Comparison of ENCODE assay signal across 9 cellular contexts in the genomic region with DNA sequence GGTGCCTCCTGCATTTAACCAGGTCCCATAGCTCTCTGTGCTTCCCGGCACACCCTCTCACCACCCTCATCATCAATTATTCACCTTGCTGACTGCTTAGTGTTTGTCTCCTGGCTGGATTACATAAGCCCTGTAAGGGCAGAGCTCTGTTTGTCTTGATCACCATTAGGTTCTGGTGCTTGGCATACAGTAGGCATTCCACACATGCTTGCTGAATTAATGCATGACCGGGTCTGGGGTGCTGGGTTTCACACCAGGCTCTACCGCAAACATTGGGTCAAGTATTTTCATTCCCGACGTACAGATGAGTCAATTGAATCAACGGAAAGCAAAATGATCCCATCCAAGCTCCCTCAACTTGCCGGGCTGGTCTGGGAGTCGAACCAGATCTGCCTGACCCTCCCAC. TPM values are rescaled to one million over a fixed set of nuclear protein-coding genes. Genes with fewer than 3 reads are reported as not detected.
A peak's percentile ranks its signal among the peaks of the same experiment; 100 is the strongest.
DNase-seq lines count a peak whose midpoint lies in the region; ATAC-seq, FAIRE-seq and TF ChIP-seq lines count a peak whose summit lies in the region.
"Had no signal": no experiment of that assay in that cellular context is flagged by ENCODE, and none has a peak within 500 bp of the region (broad histone marks: within the 10 kb centered on the region; RNA-seq: fewer than 3 reads in every experiment).

No MANE protein-coding gene starts in this region.

- H3K4me1 Mint-ChIP-seq in activated CD4-positive, alpha-beta T cell treated with anti-CD3 and anti-CD28 coated beads for 36 hours = peaks cover 74% of the 10 kb centered on the region
- H3K4me1 Mint-ChIP-seq in endodermal cell = peaks cover 4% of the 10 kb centered on the region

- peaks cover 30% of the 10 kb centered on the region for H3K36me3 Mint-ChIP-seq in activated CD4-positive, alpha-beta T cell treated with anti-CD3 and anti-CD28 coated beads for 36 hours (ENCODE audit: low read depth)
- no peaks in the 10 kb centered on the region for H3K36me3 Mint-ChIP-seq in endodermal cell (ENCODE audit: low read depth)

- TF ChIP-seq CTCF in endodermal cell (conservative IDR thresholded peaks at IDR 0.05) = no peak

- CTCF ChIA-PET in activated CD4-positive, alpha-beta T cell treated with anti-CD3 and anti-CD28 coated beads for 36 hours (lab: Charles Lee) = interaction anchor here (0.8 to 2.1 kb wide), 5 partner anchors 13 to 284 kb away, joined by 3 to 11 read pairs (median 7); a partner anchor contains a TSS

- no peaks in the 10 kb centered on the region for H3K9me3 Mint-ChIP-seq in activated CD4-positive, alpha-beta T cell treated with anti-CD3 and anti-CD28 coated beads for 36 hours (ENCODE audit: low read depth)
- peaks cover 14% of the 10 kb centered on the region for H3K9me3 Mint-ChIP-seq in endodermal cell

- POLR2A ChIA-PET in activated CD4-positive, alpha-beta T cell treated with anti-CD3 and anti-CD28 coated beads for 36 hours (lab: Charles Lee) = interaction anchor here (0.7 to 2.0 kb wide), 4 partner anchors 11 to 28 kb away, joined by 3 to 18 read pairs (median 3); a partner anchor contains a TSS

- 81 to 90% methylated on average over 8 of the region's 8 CpGs for WGBS in endodermal cell (ENCODE audit: insufficient coverage in 1 of 2, insufficient read length in 1 of 2), 2 experiments

- no peaks in the 10 kb centered on the region for H3K36me3 ChIP-seq in subcutaneous abdominal adipose tissue (ENCODE audit: control insufficient read depth in 5 of 5, insufficient read depth in 5 of 5, low read length in 5 of 5)
- H3K36me3 ChIP-seq in endodermal cell (ENCODE audit: control insufficient read depth, insufficient read depth, low read length) = no peaks in the 10 kb centered on the region

- H3K27ac Mint-ChIP-seq in activated CD4-positive, alpha-beta T cell treated with anti-CD3 and anti-CD28 coated beads for 36 hours = peak overlapping the region; percentile 98
- no peak overlapping the region for H3K27ac Mint-ChIP-seq in endodermal cell

- H3K9me3 ChIP-seq in subcutaneous abdominal adipose tissue (ENCODE audit: control insufficient read depth in 5 of 5, low read length in 5 of 5) (no peaks in the 10 kb centered on the region), endodermal cell (ENCODE audit: control insufficient read depth, low read length) (peaks cover 25% of the 10 kb centered on the region)

- ATAC-seq in activated CD4-positive, alpha-beta T cell treated with anti-CD3 and anti-CD28 coated beads for 36 hours = peak; percentile 23
- ATAC-seq in esophagus mucosa (peak; percentile 89), HG03521 (IDR thresholded peaks at IDR 0.05; ENCODE audit: unreplicated experiment) (no peak)

- H3K27me3 ChIP-seq in subcutaneous abdominal adipose tissue (ENCODE audit: control insufficient read depth in 5 of 5, insufficient read depth in 4 of 5, low read length in 5 of 5) = peaks cover 0 to 11% (median 3%) of the 10 kb centered on the region in 5 donors
- H3K27me3 ChIP-seq in endodermal cell (ENCODE audit: control insufficient read depth, insufficient read depth, low read length, poor library complexity, severe bottlenecking) = no peaks in the 10 kb centered on the region

- intact Hi-C loops in activated CD4-positive, alpha-beta T cell treated with anti-CD3 and anti-CD28 coated beads for 36 hours (cut with DNase I, micrococcal nuclease) = loop anchor here (1.0 to 2.0 kb wide), 8 partner anchors 13 to 428 kb away; a partner anchor contains a TSS

- H3K27me3 Mint-ChIP-seq in activated CD4-positive, alpha-beta T cell treated with anti-CD3 and anti-CD28 coated beads for 36 hours = no peaks in the 10 kb centered on the region
- H3K27me3 Mint-ChIP-seq in endodermal cell (ENCODE audit: insufficient read depth) = peaks cover 4% of the 10 kb centered on the region

- peak overlapping the region in 2 of 5 donors; percentile 13 to 51 for H3K9ac ChIP-seq in subcutaneous abdominal adipose tissue (ENCODE audit: low read length in 5 of 5)
- H3K9ac ChIP-seq in endodermal cell (ENCODE audit: extremely low read depth, low read length, poor library complexity, severe bottlenecking) = no peak overlapping the region

- peak; percentile 88 for FAIRE-seq in RCC 7860 (lab: Jason Lieb, UNC)

- H3K4me1 ChIP-seq in subcutaneous abdominal adipose tissue (ENCODE audit: control insufficient read depth in 5 of 5, insufficient read depth in 5 of 5, low read length in 5 of 5) = peaks cover 0 to 31% (median 11%) of the 10 kb centered on the region in 5 donors
- no peaks in the 10 kb centered on the region for H3K4me1 ChIP-seq in endodermal cell (ENCODE audit: control insufficient read depth, insufficient read depth, low read length)

- peak overlapping the region; percentile 82 for H3K4me3 Mint-ChIP-seq in activated CD4-positive, alpha-beta T cell treated with anti-CD3 and anti-CD28 coated beads for 36 hours
- no peak overlapping the region for H3K4me3 Mint-ChIP-seq in endodermal cell

- DNase-seq in activated CD4-positive, alpha-beta T cell treated with anti-CD3 and anti-CD28 coated beads for 36 hours = peak; percentile 32
- DNase-seq in activated CD4-positive, alpha-beta T cell treated with anti-CD3 and anti-CD28 coated beads for 1 hour = no peak
- peak; percentile 92 for DNase-seq in RCC 7860 (ENCODE audit: low spot score)
- no peak for DNase-seq in amygdala (lab: John Stamatoyannopoulos, UW)
- no peak for DNase-seq in endodermal cell

- peak overlapping the region; percentile 42 to 70 (median 55) for H3K4me3 ChIP-seq in subcutaneous abdominal adipose tissue (ENCODE audit: low read depth in 1 of 5, low read length in 5 of 5)
- H3K4me3 ChIP-seq in endodermal cell (ENCODE audit: low read length) = no peak overlapping the region

- H3K27ac ChIP-seq in subcutaneous abdominal adipose tissue (ENCODE audit: low read depth, low read length) (peak overlapping the region; percentile 16), endodermal cell (ENCODE audit: low read depth, low read length) (no peak overlapping the region)

RNA-seq across cellular contexts. Expression of a gene that starts 28.5 kb away (rescaled TPM):
- 10 to 100 TPM; 73.4 to 90.8 TPM for total RNA-seq in activated CD4-positive, alpha-beta T cell treated with anti-CD3 and anti-CD28 coated beads for 36 hours
- 1.3 TPM for total RNA-seq in esophagus mucosa
- total RNA-seq in endodermal cell = not detected
- polyA plus RNA-seq in endodermal cell (2013, experiment 1 of 2) = not detected
- polyA plus RNA-seq in endodermal cell (2013, experiment 2 of 2) = not detected
- polyA plus RNA-seq: BJ had no signal

RNA-seq across cellular contexts. Expression of a gene that starts 33.8 kb away (rescaled TPM):
- 10 to 100 TPM; 20.7 to 23.2 TPM for total RNA-seq in activated CD4-positive, alpha-beta T cell treated with anti-CD3 and anti-CD28 coated beads for 36 hours
- total RNA-seq in esophagus mucosa (28.7 TPM), endodermal cell (10 to 100 TPM; 10.7 to 16.4 TPM)
- 1.0 TPM for polyA plus RNA-seq in endodermal cell (2013, experiment 1 of 2)
- polyA plus RNA-seq in endodermal cell (2013, experiment 2 of 2) = 1.1 TPM

Comparison
In these comparisons a context has a peak if more than half of its experiments do, and no peak if none do; other contexts are left out.
1. DNase-seq: peak in activated CD4-positive, alpha-beta T cell treated with anti-CD3 and anti-CD28 coated beads for 36 hours (single experiment) and RCC 7860 (single experiment); none in activated CD4-positive, alpha-beta T cell treated with anti-CD3 and anti-CD28 coated beads for 1 hour (single experiment), amygdala (0 of 56) and endodermal cell (single experiment).
2. RNA of a gene that starts 28.5 kb away (total RNA-seq): 73.4 to 90.8 TPM in activated CD4-positive, alpha-beta T cell treated with anti-CD3 and anti-CD28 coated beads for 36 hours; 1.3 TPM in esophagus mucosa (single experiment) and not detected in endodermal cell; every median in the first group is over 10 times any median in the second.